ENCODE assay signal across 21 cellular contexts in the genomic region with DNA sequence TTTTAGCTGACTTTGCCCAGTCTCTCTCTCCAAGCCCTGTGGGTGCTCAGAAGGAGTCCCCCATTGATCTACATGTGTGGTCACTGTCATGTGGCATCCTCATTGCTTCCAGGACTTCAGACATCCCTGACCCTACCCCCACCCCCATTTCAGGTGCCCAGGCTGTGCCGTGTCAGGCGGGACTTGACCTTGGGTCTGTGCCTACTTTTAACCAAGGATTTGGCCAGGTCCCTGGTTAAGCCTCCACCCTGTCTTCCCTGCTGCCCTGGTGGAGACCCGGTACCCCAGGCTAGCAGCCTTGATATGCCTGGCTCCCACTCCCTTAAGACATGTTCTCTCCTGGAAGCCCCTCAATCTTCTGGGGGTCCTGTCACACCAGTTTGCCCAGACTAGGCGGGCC. TPM values are rescaled to one million over a fixed set of nuclear protein-coding genes. Genes with fewer than 3 reads are reported as not detected.
"Had no signal": no experiment of that assay in that cellular context is flagged by ENCODE, and none has a peak within 500 bp of the region (broad histone marks: within the 10 kb centered on the region; RNA-seq: fewer than 3 reads in every experiment).

No MANE protein-coding gene starts in this region.

- H3K27ac ChIP-seq: coronary artery, dorsolateral prefrontal cortex, heart left ventricle, ovary, testis, tibial nerve, upper lobe of right lung had no signal

- DNase-seq: dorsolateral prefrontal cortex; effector CD8-positive, alpha-beta T cell; foreskin melanocyte; heart left ventricle; hippocampal formation; mammary epithelial cell; naive thymus-derived CD4-positive, alpha-beta T cell; nucleus accumbens; ovary; right cardiac atrium; stimulated activated CD4-positive, alpha-beta T cell treated with anti-CD3 and anti-CD28 coated beads, Interleukin-4, amount 100 ng/mL, for 1 hour; stimulated activated naive B cell treated with anti-CD40 and anti-IgM and Interleukin-4, amounts not matched to agents 10 μg/mL and 1 μg/mL and 100 μg/mL, for 72 hours; stimulated activated naive CD8-positive, alpha-beta T cell treated with anti-CD3 and anti-CD28 coated beads, Interleukin-15, amount 100 ng/mL, for 72 hours; testis had no signal

- FAIRE-seq: islet of Langerhans had no signal

- ATAC-seq: heart left ventricle; left lobe of liver; naive thymus-derived CD4-positive, alpha-beta T cell; right cardiac atrium; stimulated activated naive B cell treated with anti-CD40 and anti-IgM and Interleukin-4, amounts not matched to agents 10 μg/mL and 1 μg/mL and 100 μg/mL, for 72 hours; stimulated activated naive CD8-positive, alpha-beta T cell treated with anti-CD3 and anti-CD28 coated beads, Interleukin-15, amount 100 ng/mL, for 72 hours; upper lobe of right lung had no signal

- H3K36me3 ChIP-seq: ovary, upper lobe of right lung had no signal

- H3K4me3 ChIP-seq: coronary artery, dorsolateral prefrontal cortex, heart left ventricle, ovary, testis, tibial nerve, upper lobe of right lung had no signal

- H3K9me3 ChIP-seq: heart left ventricle, ovary, testis, tibial nerve, upper lobe of right lung had no signal

- H3K27me3 ChIP-seq: dorsolateral prefrontal cortex, heart left ventricle, ovary, testis, tibial nerve, upper lobe of right lung had no signal

RNA-seq across cellular contexts. Expression of gene PRF1, which starts 31.3 kb away (rescaled TPM):
- total RNA-seq: cerebellum, mammary epithelial cell, neural crest cell had no signal
